Comparison of ENCODE assay signal across 8 cellular contexts in the genomic region with DNA sequence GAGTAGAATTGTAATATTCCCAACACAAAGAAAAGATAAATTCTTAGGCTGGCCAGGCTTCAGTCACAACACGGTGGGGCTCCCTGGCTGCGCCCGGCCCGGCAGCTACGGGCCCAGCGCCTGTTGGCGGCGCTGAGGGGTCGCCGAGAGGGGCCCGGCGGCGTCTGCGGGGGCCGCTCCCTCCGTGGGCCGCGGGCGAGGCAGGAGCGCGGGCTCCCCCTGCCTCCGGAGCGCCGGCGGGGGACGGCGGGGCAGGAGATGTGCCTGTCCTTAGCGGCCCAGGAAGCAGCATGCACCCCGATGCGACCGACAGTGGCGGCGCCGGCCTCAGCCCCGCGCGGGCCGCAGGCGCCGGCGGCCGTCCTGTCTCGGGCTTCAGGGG.
DNase-seq lines count a peak whose midpoint lies in the region; ATAC-seq, FAIRE-seq and TF ChIP-seq lines count a peak whose summit lies in the region.
"Not testable (repeated sequence)": the region's sequence is repeated elsewhere in the genome, so short reads cannot be mapped to it uniquely, and the experiment has no call there.

No MANE protein-coding gene starts in this region.

- peak overlapping the region; percentile 69 for H3K27ac Mint-ChIP-seq in HFFc6
- H3K27ac Mint-ChIP-seq in astrocyte (ENCODE audit: unreplicated experiment) = peak overlapping the region; percentile 95

- intact Hi-C loops in heart right ventricle (cut with DNase I); thyroid gland (cut with DNase I): not testable (repeated sequence)

- DNase-seq in HFFc6 = not testable (repeated sequence)
- peak; percentile 73 for DNase-seq in WERI-Rb-1
- DNase-seq in astrocyte (ENCODE audit: low read depth) = peak; percentile 8
- peak in 1 of 2 donors; percentile 38 for DNase-seq in heart right ventricle
- DNase-seq in osteoblast (ENCODE audit: insufficient read length, low spot score, missing footprints) = peak; percentile 58
- DNase-seq in thyroid gland = peak; percentile 27 to 29

- peak; percentile 76 for ATAC-seq in GM18502 (IDR thresholded peaks at IDR 0.05; ENCODE audit: poor library complexity, unreplicated experiment)
- peak; percentile 74 to 92 (median 82) for ATAC-seq in heart right ventricle

- H3K4me3 ChIP-seq in HUES64 (ENCODE audit: low read length) (peak overlapping the region; percentile 48), WERI-Rb-1 (ENCODE audit: low read depth, low read length) (peak overlapping the region; percentile 45), astrocyte (ENCODE audit: insufficient read depth, low read depth, low read length) (peak overlapping the region; percentile 39), heart right ventricle (peak overlapping the region; percentile 23 to 55 (median 48)), osteoblast (ENCODE audit: insufficient read depth, low read length) (peak overlapping the region; percentile 61), thyroid gland (replicated peaks in 1 of 3) (peak overlapping the region in 1 of 3 donors; percentile 42)

- H2AFZ ChIP-seq in astrocyte (ENCODE audit: low read depth, low read length) (peak overlapping the region; percentile 59), osteoblast (ENCODE audit: low read length) (peak overlapping the region; percentile 13)

- not testable (repeated sequence) for H3K27ac ChIP-seq in HUES64 (ENCODE audit: low read depth, low read length); osteoblast (ENCODE audit: low read depth, low read length); thyroid gland
- H3K27ac ChIP-seq in WERI-Rb-1 (peak overlapping the region; percentile 23), astrocyte (ENCODE audit: low read depth, low read length) (peak overlapping the region; percentile 45), heart right ventricle (peak overlapping the region in 8 of 10 donors; percentile 30 to 60 (median 50))

- not testable (repeated sequence) for H3K36me3 Mint-ChIP-seq in HFFc6 (ENCODE audit: low read depth); astrocyte (ENCODE audit: low read depth, unreplicated experiment)

- peak; percentile 44 for TF ChIP-seq CTCF in HFFc6 (IDR thresholded peaks at IDR 0.05)
- peak; percentile 39 for TF ChIP-seq CTCF in WERI-Rb-1 (IDR thresholded peaks at IDR 0.05; ENCODE audit: low read depth, low read length)
- TF ChIP-seq CTCF in astrocyte (IDR thresholded peaks at IDR 0.05; ENCODE audit: insufficient read depth, low read depth, low read length); osteoblast (IDR thresholded peaks at IDR 0.05; ENCODE audit: extremely low read depth, low read depth, low read length): not testable (repeated sequence)
- peak in 4 of 9 donors; percentile 11 to 47 (median 34) for TF ChIP-seq CTCF in heart right ventricle (IDR thresholded peaks at IDR 0.05)
- peak in 1 of 6 experiments; percentile 18 for TF ChIP-seq CTCF in thyroid gland (IDR thresholded peaks at IDR 0.05)

- 94% methylated on average over 43 of the region's 43 CpGs for WGBS in HUES64
- WGBS in heart right ventricle, 2 donors = 3 to 4% methylated on average over 31 to 43 of the region's 43 CpGs
- WGBS in thyroid gland, 2 donors = 3 to 8% methylated on average over 8 to 18 of the region's 43 CpGs

- TF ChIP-seq POLR2A in thyroid gland (IDR thresholded peaks at IDR 0.05) = not testable (repeated sequence)

- not testable (repeated sequence) for H3K9me3 ChIP-seq in HUES64 (ENCODE audit: insufficient read depth, low read depth, low read length); WERI-Rb-1 (ENCODE audit: severe bottlenecking); astrocyte (ENCODE audit: insufficient read depth, low read depth, low read length); heart right ventricle; osteoblast (ENCODE audit: low read depth, low read length); thyroid gland

- FAIRE-seq in astrocyte (lab: Jason Lieb, UNC) = not testable (repeated sequence)

- H4K20me1 ChIP-seq in astrocyte (ENCODE audit: insufficient read depth, low read length); osteoblast (ENCODE audit: insufficient read depth, low read length): not testable (repeated sequence)

- H3K9ac ChIP-seq in HUES64 (ENCODE audit: low read depth, low read length) (peak overlapping the region; percentile 55), astrocyte (ENCODE audit: low read length) (peak overlapping the region; percentile 59)

- H3K4me1 Mint-ChIP-seq in HFFc6 (ENCODE audit: low read depth) (peaks cover 33% of the 10 kb centered on the region), astrocyte (ENCODE audit: low read depth, unreplicated experiment) (peaks cover 25% of the 10 kb centered on the region)

- not testable (repeated sequence) for H3K9me3 Mint-ChIP-seq in HFFc6; astrocyte (ENCODE audit: unreplicated experiment)

- not testable (repeated sequence) for H3K27me3 ChIP-seq in HUES64 (ENCODE audit: insufficient read depth, low read length); WERI-Rb-1 (ENCODE audit: insufficient read depth, low read depth, severe bottlenecking); astrocyte (ENCODE audit: insufficient read depth, low read length); heart right ventricle; osteoblast (ENCODE audit: insufficient read depth, low read length); thyroid gland

- peaks cover 14% of the 10 kb centered on the region; the same call in 1 of the 2 replicates for H3K4me1 ChIP-seq in HUES64 (ENCODE audit: insufficient read depth, low read length)
- not testable (repeated sequence) for H3K4me1 ChIP-seq in astrocyte (ENCODE audit: insufficient read depth, low read length); thyroid gland
- peaks cover 0 to 11% (median 0%) of the 10 kb centered on the region in 9 donors for H3K4me1 ChIP-seq in heart right ventricle
- peaks cover 11% of the 10 kb centered on the region for H3K4me1 ChIP-seq in osteoblast (ENCODE audit: insufficient read depth, low read length)

- H3K4me2 ChIP-seq in astrocyte (ENCODE audit: low read length) (peak overlapping the region; percentile 71), osteoblast (ENCODE audit: insufficient read depth, low read length) (peak overlapping the region; percentile 25)

- H3K27me3 Mint-ChIP-seq in HFFc6 (ENCODE audit: insufficient read depth); astrocyte (ENCODE audit: low read depth, unreplicated experiment): not testable (repeated sequence)

- H3K4me3 Mint-ChIP-seq in HFFc6 (peak overlapping the region; percentile 83), astrocyte (ENCODE audit: unreplicated experiment) (peak overlapping the region; percentile 81)

- H3K36me3 ChIP-seq in HUES64 (ENCODE audit: insufficient read depth, low read length); WERI-Rb-1; astrocyte (ENCODE audit: insufficient read depth, low read length); heart right ventricle; osteoblast (ENCODE audit: insufficient read depth, low read length); thyroid gland: not testable (repeated sequence)

- not testable (repeated sequence) for H3K79me2 ChIP-seq in astrocyte (ENCODE audit: insufficient read depth, low read length); osteoblast (ENCODE audit: insufficient read depth, low read length)
